Comparison of ENCODE assay signal across 1 cellular context in the genomic region with DNA sequence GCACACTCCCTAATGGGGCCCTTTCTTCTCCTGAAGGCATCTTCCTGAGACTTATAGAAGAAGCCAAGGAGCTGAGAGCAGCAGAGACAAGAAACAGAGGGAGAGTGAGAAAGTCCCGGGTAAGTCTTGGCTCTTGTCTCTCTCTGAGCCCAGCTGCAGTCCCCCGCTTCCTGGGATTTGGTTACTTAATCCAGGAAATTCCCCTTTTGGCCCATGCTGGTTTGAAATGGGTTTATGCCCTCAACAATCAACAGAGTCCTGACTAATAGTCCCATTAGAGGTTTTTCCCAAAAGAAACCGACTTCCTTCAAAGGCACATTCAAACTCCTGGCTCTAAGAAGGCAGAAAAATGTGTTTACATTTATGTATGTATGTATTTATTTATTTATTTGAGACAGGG.
A peak's percentile ranks its signal among the peaks of the same experiment; 100 is the strongest.
TF ChIP-seq lines count a peak whose summit lies in the region.

No MANE protein-coding gene starts in this region.

TF ChIP-seq in K562, 482 proteins besides CTCF, POLR2A, EP300 and RAD21:
- TF ChIP-seq U2AF2 (optimal IDR thresholded peaks at IDR 0.05; ENCODE audit: low read depth, low read length) (no peak), ZNF175 (CRISPR knock-in tag; IDR thresholded peaks at IDR 0.05; ENCODE audit: low read depth) (0 out of 2 replicates have a peak, but pooled peaks have one; percentile 37), CEBPB (tag; IDR thresholded peaks at IDR 0.05) (0 out of 2 replicates have a peak, but pooled peaks have one; percentile 40)
